1 cellular context compared by ENCODE assay signal in the genomic region with DNA sequence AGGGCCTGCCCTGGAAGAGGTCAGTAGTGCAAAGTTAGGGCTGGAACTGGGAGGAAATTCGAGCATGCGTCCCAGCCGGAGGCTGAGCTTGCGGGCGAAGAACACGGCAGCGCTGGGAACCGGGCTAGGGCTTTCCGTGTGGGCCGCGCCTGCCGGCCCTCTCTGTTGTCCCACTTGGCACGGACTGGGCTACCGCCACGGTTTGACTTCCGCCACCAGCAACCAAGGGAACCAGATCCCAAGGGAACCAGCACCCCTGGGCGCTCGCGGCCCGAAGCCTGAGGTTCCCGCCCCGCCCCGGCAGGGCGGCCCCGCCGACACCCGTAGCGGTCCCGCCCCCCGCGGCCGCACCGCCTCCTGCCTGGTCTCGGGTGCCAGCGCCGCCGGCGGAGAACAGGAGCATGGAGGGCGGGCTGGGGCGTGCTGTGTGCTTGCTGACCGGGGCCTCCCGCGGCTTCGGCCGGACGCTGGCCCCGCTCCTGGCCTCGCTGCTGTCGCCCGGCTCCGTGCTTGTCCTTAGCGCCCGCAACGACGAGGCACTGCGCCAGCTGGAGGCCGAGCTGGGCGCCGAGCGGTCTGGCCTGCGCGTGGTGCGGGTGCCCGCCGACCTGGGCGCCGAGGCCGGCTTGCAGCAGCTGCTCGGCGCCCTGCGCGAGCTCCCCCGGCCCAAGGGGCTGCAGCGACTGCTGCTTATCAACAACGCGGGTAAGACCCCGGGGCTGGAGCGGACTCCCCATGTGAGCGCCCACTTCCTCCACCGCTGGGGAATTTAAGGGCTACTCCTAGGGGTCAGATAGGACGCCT.
TF ChIP-seq lines count a peak whose summit lies in the region.

TSS of gene SPR (plus strand) at position 377 of the 804 bp plus-strand sequence. CDS start at position 402, 25 bp downstream.

TF ChIP-seq in HepG2, 621 proteins besides CTCF, POLR2A, EP300 and RAD21 (continued from another document and continues in another):
- TF ChIP-seq PRPF4 (IDR thresholded peaks at IDR 0.05; ENCODE audit: low read depth, low read length, poor library complexity, severe bottlenecking) (no peak), NFIB (CRISPR knock-in tag; IDR thresholded peaks at IDR 0.05; ENCODE audit: borderline replicate concordance) (no peak), NR2F6 (IDR thresholded peaks at IDR 0.05) (peak; percentile 27; the same call in 1 of the 2 replicates), NR2F6 (CRISPR knock-in tag; IDR thresholded peaks at IDR 0.05) (no peak), LBX2 (CRISPR knock-in tag; IDR thresholded peaks at IDR 0.05; ENCODE audit: borderline replicate concordance) (no peak), ZNF687 (CRISPR knock-in tag; IDR thresholded peaks at IDR 0.05) (peak; percentile 91), ZNF747 (CRISPR knock-in tag; IDR thresholded peaks at IDR 0.05; ENCODE audit: borderline replicate concordance) (no peak), BHLHE40 (IDR thresholded peaks at IDR 0.05; ENCODE audit: low read length) (no peak), ZNF607 (CRISPR knock-in tag; IDR thresholded peaks at IDR 0.05; ENCODE audit: borderline replicate concordance) (peak; percentile 83), ZFP62 (CRISPR knock-in tag; IDR thresholded peaks at IDR 0.05) (no peak), NFYC (CRISPR knock-in tag; IDR thresholded peaks at IDR 0.05) (no peak), ZNF138 (CRISPR knock-in tag; IDR thresholded peaks at IDR 0.05; ENCODE audit: low read depth) (peak; percentile 65; the same call in 1 of the 2 replicates), MAF1 (CRISPR knock-in tag; IDR thresholded peaks at IDR 0.05; ENCODE audit: borderline replicate concordance) (no peak), CCAR2 (optimal IDR thresholded peaks at IDR 0.05; ENCODE audit: low read depth, low read length) (no peak), ZNF44 (CRISPR knock-in tag; IDR thresholded peaks at IDR 0.05) (no peak), ZNF704 (CRISPR knock-in tag; IDR thresholded peaks at IDR 0.05; ENCODE audit: borderline replicate concordance) (0 out of 2 replicates have a peak, but pooled peaks have one; percentile 77), GPBP1L1 (CRISPR knock-in tag; IDR thresholded peaks at IDR 0.05) (no peak), ZNF670 (CRISPR knock-in tag; IDR thresholded peaks at IDR 0.05; ENCODE audit: borderline replicate concordance) (no peak), ZNF567 (CRISPR knock-in tag; IDR thresholded peaks at IDR 0.05; ENCODE audit: borderline replicate concordance) (no peak), TOE1 (CRISPR knock-in tag; IDR thresholded peaks at IDR 0.05) (no peak), LRRFIP1 (CRISPR knock-in tag; conservative IDR thresholded peaks at IDR 0.05) (no peak), HNRNPH1 (optimal IDR thresholded peaks at IDR 0.05; ENCODE audit: low read depth, low read length) (no peak), XBP1 (CRISPR knock-in tag; IDR thresholded peaks at IDR 0.05) (peak; percentile 77; the same call in 1 of the 2 replicates), ZNF639 (CRISPR knock-in tag; conservative IDR thresholded peaks at IDR 0.05) (peak; percentile 72; the same call in 1 of the 2 replicates), CENPT (CRISPR knock-in tag; IDR thresholded peaks at IDR 0.05; ENCODE audit: low read depth) (no peak), ZNF772 (CRISPR knock-in tag; IDR thresholded peaks at IDR 0.05) (peak; percentile 57; the same call in 1 of the 2 replicates), ZNF331 (CRISPR knock-in tag; IDR thresholded peaks at IDR 0.05) (peak; percentile 62; the same call in 1 of the 2 replicates), ZNF367 (CRISPR knock-in tag; IDR thresholded peaks at IDR 0.05; ENCODE audit: borderline replicate concordance) (no peak), GPN1 (CRISPR knock-in tag; IDR thresholded peaks at IDR 0.05; ENCODE audit: borderline replicate concordance) (no peak), ZNF180 (CRISPR knock-in tag; IDR thresholded peaks at IDR 0.05; ENCODE audit: borderline replicate concordance, low read depth) (no peak), TBL1XR1 (IDR thresholded peaks at IDR 0.05; ENCODE audit: borderline replicate concordance, low read length, partially characterized antibody) (no peak), GABPA (IDR thresholded peaks at IDR 0.05; ENCODE audit: low read depth, low read length) (no peak), GABPA (CRISPR knock-in tag; IDR thresholded peaks at IDR 0.05; ENCODE audit: low read depth) (no peak), THAP11 (CRISPR knock-in tag; IDR thresholded peaks at IDR 0.05) (peak; percentile 11)
- TF ChIP-seq, protein P1, sequence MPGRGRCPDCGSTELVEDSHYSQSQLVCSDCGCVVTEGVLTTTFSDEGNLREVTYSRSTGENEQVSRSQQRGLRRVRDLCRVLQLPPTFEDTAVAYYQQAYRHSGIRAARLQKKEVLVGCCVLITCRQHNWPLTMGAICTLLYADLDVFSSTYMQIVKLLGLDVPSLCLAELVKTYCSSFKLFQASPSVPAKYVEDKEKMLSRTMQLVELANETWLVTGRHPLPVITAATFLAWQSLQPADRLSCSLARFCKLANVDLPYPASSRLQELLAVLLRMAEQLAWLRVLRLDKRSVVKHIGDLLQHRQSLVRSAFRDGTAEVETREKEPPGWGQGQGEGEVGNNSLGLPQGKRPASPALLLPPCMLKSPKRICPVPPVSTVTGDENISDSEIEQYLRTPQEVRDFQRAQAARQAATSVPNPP (CRISPR knock-in tag; IDR thresholded peaks at IDR 0.05) = 0 out of 2 replicates have a peak, but pooled peaks have one; percentile 70
- TF ChIP-seq, protein P2, sequence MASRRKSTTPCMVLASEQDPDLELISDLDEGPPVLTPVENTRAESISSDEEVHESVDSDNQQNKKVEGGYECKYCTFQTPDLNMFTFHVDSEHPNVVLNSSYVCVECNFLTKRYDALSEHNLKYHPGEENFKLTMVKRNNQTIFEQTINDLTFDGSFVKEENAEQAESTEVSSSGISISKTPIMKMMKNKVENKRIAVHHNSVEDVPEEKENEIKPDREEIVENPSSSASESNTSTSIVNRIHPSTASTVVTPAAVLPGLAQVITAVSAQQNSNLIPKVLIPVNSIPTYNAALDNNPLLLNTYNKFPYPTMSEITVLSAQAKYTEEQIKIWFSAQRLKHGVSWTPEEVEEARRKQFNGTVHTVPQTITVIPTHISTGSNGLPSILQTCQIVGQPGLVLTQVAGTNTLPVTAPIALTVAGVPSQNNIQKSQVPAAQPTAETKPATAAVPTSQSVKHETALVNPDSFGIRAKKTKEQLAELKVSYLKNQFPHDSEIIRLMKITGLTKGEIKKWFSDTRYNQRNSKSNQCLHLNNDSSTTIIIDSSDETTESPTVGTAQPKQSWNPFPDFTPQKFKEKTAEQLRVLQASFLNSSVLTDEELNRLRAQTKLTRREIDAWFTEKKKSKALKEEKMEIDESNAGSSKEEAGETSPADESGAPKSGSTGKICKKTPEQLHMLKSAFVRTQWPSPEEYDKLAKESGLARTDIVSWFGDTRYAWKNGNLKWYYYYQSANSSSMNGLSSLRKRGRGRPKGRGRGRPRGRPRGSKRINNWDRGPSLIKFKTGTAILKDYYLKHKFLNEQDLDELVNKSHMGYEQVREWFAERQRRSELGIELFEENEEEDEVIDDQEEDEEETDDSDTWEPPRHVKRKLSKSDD (CRISPR knock-in tag; IDR thresholded peaks at IDR 0.05; ENCODE audit: low read depth) = peak; percentile 62
- TF ChIP-seq, protein P3, sequence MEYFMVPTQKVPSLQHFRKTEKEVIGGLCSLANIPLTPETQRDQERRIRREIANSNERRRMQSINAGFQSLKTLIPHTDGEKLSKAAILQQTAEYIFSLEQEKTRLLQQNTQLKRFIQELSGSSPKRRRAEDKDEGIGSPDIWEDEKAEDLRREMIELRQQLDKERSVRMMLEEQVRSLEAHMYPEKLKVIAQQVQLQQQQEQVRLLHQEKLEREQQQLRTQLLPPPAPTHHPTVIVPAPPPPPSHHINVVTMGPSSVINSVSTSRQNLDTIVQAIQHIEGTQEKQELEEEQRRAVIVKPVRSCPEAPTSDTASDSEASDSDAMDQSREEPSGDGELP (IDR thresholded peaks at IDR 0.05; ENCODE audit: borderline replicate concordance, low read depth) = no peak; the same call in 1 of the 2 replicates
- TF ChIP-seq, protein P4, sequence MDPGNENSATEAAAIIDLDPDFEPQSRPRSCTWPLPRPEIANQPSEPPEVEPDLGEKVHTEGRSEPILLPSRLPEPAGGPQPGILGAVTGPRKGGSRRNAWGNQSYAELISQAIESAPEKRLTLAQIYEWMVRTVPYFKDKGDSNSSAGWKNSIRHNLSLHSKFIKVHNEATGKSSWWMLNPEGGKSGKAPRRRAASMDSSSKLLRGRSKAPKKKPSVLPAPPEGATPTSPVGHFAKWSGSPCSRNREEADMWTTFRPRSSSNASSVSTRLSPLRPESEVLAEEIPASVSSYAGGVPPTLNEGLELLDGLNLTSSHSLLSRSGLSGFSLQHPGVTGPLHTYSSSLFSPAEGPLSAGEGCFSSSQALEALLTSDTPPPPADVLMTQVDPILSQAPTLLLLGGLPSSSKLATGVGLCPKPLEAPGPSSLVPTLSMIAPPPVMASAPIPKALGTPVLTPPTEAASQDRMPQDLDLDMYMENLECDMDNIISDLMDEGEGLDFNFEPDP (CRISPR knock-in tag; conservative IDR thresholded peaks at IDR 0.05) = peak; percentile 98
